In the genomic region with DNA sequence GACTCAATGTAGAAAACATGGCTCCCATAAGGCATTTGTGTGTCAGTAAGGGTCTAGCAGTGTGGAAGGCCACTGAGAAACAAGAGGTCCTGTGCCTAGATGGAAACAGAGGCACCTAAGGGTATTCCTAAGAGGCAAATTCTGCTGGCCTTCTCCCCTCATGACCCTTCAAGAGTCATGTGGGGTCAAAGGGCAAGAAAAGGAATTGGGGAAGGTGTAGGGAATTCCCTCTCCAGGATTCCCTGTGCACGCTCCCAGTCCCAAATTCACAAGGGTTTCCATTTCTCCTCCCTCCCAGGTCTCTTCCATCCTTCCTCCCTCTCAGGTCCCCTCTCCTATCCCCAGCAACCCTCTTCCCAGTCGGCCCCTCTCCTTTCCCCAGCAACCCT, we compare ENCODE assay signal across 8 cellular contexts. TPM values are rescaled to one million over a fixed set of nuclear protein-coding genes. Genes with fewer than 3 reads are reported as not detected.
DNase-seq lines count a peak whose midpoint lies in the region; ATAC-seq and TF ChIP-seq lines count a peak whose summit lies in the region.

No MANE protein-coding gene starts in this region.

- H3K9me3 ChIP-seq in body of pancreas: no peaks in the 10 kb centered on the region
- H3K9me3 ChIP-seq in lung (ENCODE audit: control insufficient read depth in 2 of 2, insufficient read depth in 1 of 2, low read length in 1 of 2): no peaks in the 10 kb centered on the region

- WGBS in body of pancreas, 2 donors: 13 to 16% methylated on average over 2 of the region's 2 CpGs
- 18 to 36% methylated on average over 2 of the region's 2 CpGs for WGBS in lung, 2 donors

- H3K4me1 ChIP-seq in body of pancreas: peaks cover 41% of the 10 kb centered on the region
- H3K4me1 ChIP-seq in lung (ENCODE audit: control insufficient read depth in 2 of 2, insufficient read depth in 2 of 2, low read length in 2 of 2): peaks cover 4 to 11% of the 10 kb centered on the region in 2 donors

- TF ChIP-seq CTCF in body of pancreas (IDR thresholded peaks at IDR 0.05) (no peak), lung (IDR thresholded peaks at IDR 0.05; ENCODE audit: control extremely low read depth, extremely low read depth) (no peak), type B pancreatic cell (conservative IDR thresholded peaks at IDR 0.05) (no peak)

- CTCF ChIA-PET in activated naive CD4-positive, alpha-beta T cell treated with anti-CD3 and anti-CD28 coated beads for 36 hours (lab: Charles Lee): no interaction called here

- H3K4me1 Mint-ChIP-seq in activated naive CD4-positive, alpha-beta T cell treated with anti-CD3 and anti-CD28 coated beads for 36 hours (ENCODE audit: low read depth): peaks cover 59% of the 10 kb centered on the region
- peaks cover 48% of the 10 kb centered on the region for H3K4me1 Mint-ChIP-seq in type B pancreatic cell (ENCODE audit: unreplicated experiment)

- no peaks in the 10 kb centered on the region for H3K27me3 Mint-ChIP-seq in activated naive CD4-positive, alpha-beta T cell treated with anti-CD3 and anti-CD28 coated beads for 36 hours (ENCODE audit: low read depth)
- no peaks in the 10 kb centered on the region for H3K27me3 Mint-ChIP-seq in type B pancreatic cell

- H3K27me3 ChIP-seq in body of pancreas (no peaks in the 10 kb centered on the region), lung (ENCODE audit: control insufficient read depth, insufficient read depth) (no peaks in the 10 kb centered on the region)

- H3K4me3 Mint-ChIP-seq in activated naive CD4-positive, alpha-beta T cell treated with anti-CD3 and anti-CD28 coated beads for 36 hours: peak overlapping the region; percentile 91
- peak overlapping the region; percentile 98 for H3K4me3 Mint-ChIP-seq in type B pancreatic cell

- peak overlapping the region in 3 of 4 donors; percentile 83 to 94 (median 87) for H3K27ac ChIP-seq in body of pancreas
- H3K27ac ChIP-seq in lung (ENCODE audit: low read depth in 1 of 2, low read length in 1 of 2): peak overlapping the region in 1 of 2 donors; percentile 83

- no peak for DNase-seq in activated naive CD4-positive, alpha-beta T cell treated with anti-CD3 and anti-CD28 coated beads for 36 hours
- DNase-seq in activated naive CD4-positive, alpha-beta T cell treated with anti-CD3 and anti-CD28 coated beads, Interleukin-2, amount 50 U/mL, for 16 hours: no peak
- no peak for DNase-seq in body of pancreas
- DNase-seq in lung (ENCODE audit: low spot score): no peak
- no peak for DNase-seq in type B pancreatic cell (ENCODE audit: extremely low spot score, unreplicated experiment)
- DNase-seq in head of caudate nucleus: no peak

- no peaks in the 10 kb centered on the region for H3K36me3 ChIP-seq in body of pancreas (replicated peaks in 1 of 2; ENCODE audit: insufficient read depth in 1 of 2, low read depth in 2 of 2)
- peaks cover 0 to 10% of the 10 kb centered on the region in 2 donors for H3K36me3 ChIP-seq in lung (ENCODE audit: control insufficient read depth in 2 of 2, insufficient read depth in 2 of 2, low read length in 2 of 2)

- H3K4me3 ChIP-seq in body of pancreas: peak overlapping the region; percentile 53 to 98
- peak overlapping the region; percentile 63 for H3K4me3 ChIP-seq in lung

- TF ChIP-seq POLR2A in body of pancreas (IDR thresholded peaks at IDR 0.05): no peak

- H3K9me3 Mint-ChIP-seq in activated naive CD4-positive, alpha-beta T cell treated with anti-CD3 and anti-CD28 coated beads for 36 hours: no peaks in the 10 kb centered on the region
- no peaks in the 10 kb centered on the region for H3K9me3 Mint-ChIP-seq in type B pancreatic cell

- ATAC-seq in body of pancreas: no peak
- ATAC-seq in lung (ENCODE audit: insufficient read depth, low FRiP score): no peak
- no peak for ATAC-seq in GM21367 (IDR thresholded peaks at IDR 0.05; ENCODE audit: unreplicated experiment)
- ATAC-seq in GM18502 (IDR thresholded peaks at IDR 0.05; ENCODE audit: poor library complexity, unreplicated experiment): no peak

- peaks cover 7% of the 10 kb centered on the region for H3K36me3 Mint-ChIP-seq in activated naive CD4-positive, alpha-beta T cell treated with anti-CD3 and anti-CD28 coated beads for 36 hours (ENCODE audit: low read depth)
- H3K36me3 Mint-ChIP-seq in type B pancreatic cell: peaks cover 18% of the 10 kb centered on the region

- intact Hi-C loops in activated naive CD4-positive, alpha-beta T cell treated with anti-CD3 and anti-CD28 coated beads for 36 hours (cut with micrococcal nuclease): loop anchor here (5.0 kb wide), 2 partner anchors 667 to 797 kb away; partner anchors contain the start of gene PSMB8
- intact Hi-C loops in body of pancreas (cut with DNase I) (no loop called here), head of caudate nucleus (cut with DNase I) (no loop called here)

- H3K27ac Mint-ChIP-seq in activated naive CD4-positive, alpha-beta T cell treated with anti-CD3 and anti-CD28 coated beads for 36 hours: peak overlapping the region; percentile 79
- H3K27ac Mint-ChIP-seq in type B pancreatic cell: peak overlapping the region; percentile 54

RNA-seq across cellular contexts. Expression of gene AGPAT1, which starts 0.6 kb away (rescaled TPM):
- total RNA-seq in activated naive CD4-positive, alpha-beta T cell treated with anti-CD3 and anti-CD28 coated beads for 36 hours: 10 to 100 TPM; 25.8 to 26.5 TPM
- 10 to 100 TPM; 13.2 to 16.1 TPM for total RNA-seq in body of pancreas
- 10 to 100 TPM; 24.7 to 52.6 TPM for total RNA-seq in lung
- polyA plus RNA-seq in lung: 10 to 100 TPM; 32.1 to 48.9 TPM
- total RNA-seq in type B pancreatic cell (ENCODE audit: low replicate concordance): 64.1 and 76.3 TPM in 2 replicates

RNA-seq across cellular contexts. Expression of gene RNF5, which starts 2.9 kb away (rescaled TPM):
- 10 to 100 TPM; 39.5 to 39.9 TPM for total RNA-seq in activated naive CD4-positive, alpha-beta T cell treated with anti-CD3 and anti-CD28 coated beads for 36 hours
- total RNA-seq in body of pancreas: 10 to 100 TPM; 34.0 to 62.0 TPM
- 10 to 100 TPM; 45.2 to 66.7 TPM for total RNA-seq in lung
- 10 to 100 TPM; 56.3 to 94.4 TPM for polyA plus RNA-seq in lung
- 49.4 and 69.2 TPM in 2 replicates for total RNA-seq in type B pancreatic cell (ENCODE audit: low replicate concordance)

RNA-seq across cellular contexts. Expression of gene AGER, which starts 8.7 kb away (rescaled TPM):
- total RNA-seq in activated naive CD4-positive, alpha-beta T cell treated with anti-CD3 and anti-CD28 coated beads for 36 hours: 10 to 100 TPM; 15.6 to 17.0 TPM
- total RNA-seq in body of pancreas: 1 to 10 TPM; 3.0 to 4.9 TPM
- total RNA-seq in lung: 100 to 1,000 TPM; 178 to 342 TPM
- polyA plus RNA-seq in lung: 1,000 to 10,000 TPM in 1 of 2 donors, 100 to 1,000 TPM in 1; 352 to 1,487 TPM
- 11.1 and 16.9 TPM in 2 replicates for total RNA-seq in type B pancreatic cell (ENCODE audit: low replicate concordance)

RNA-seq across cellular contexts. Expression of gene EGFL8, which starts 10.9 kb away (rescaled TPM):
- total RNA-seq in activated naive CD4-positive, alpha-beta T cell treated with anti-CD3 and anti-CD28 coated beads for 36 hours: 1 to 10 TPM; 6.1 to 9.5 TPM
- 1 to 10 TPM; 5.7 to 6.9 TPM for total RNA-seq in body of pancreas
- 10 to 100 TPM in 1 of 2 donors, 1 to 10 TPM in 1; 9.6 to 10.5 TPM for total RNA-seq in lung
- 10 to 100 TPM in 1 of 2 donors, 1 to 10 TPM in 1; 3.8 to 10.9 TPM for polyA plus RNA-seq in lung
- total RNA-seq in type B pancreatic cell (ENCODE audit: low replicate concordance): 27.1 and 35.8 TPM in 2 replicates

RNA-seq across cellular contexts. Expression of gene PBX2, which starts 14.7 kb away (rescaled TPM):
- 10 to 100 TPM; 46.5 to 47.7 TPM for total RNA-seq in activated naive CD4-positive, alpha-beta T cell treated with anti-CD3 and anti-CD28 coated beads for 36 hours
- 10 to 100 TPM; 28.8 to 31.3 TPM for total RNA-seq in body of pancreas
- 100 to 1,000 TPM in 1 of 2 donors, 10 to 100 TPM in 1; 86.7 to 128 TPM for total RNA-seq in lung
- polyA plus RNA-seq in lung: 10 to 100 TPM; 56.0 to 85.2 TPM
- total RNA-seq in type B pancreatic cell (ENCODE audit: low replicate concordance): 137 and 166 TPM in 2 replicates

Comparison
In these comparisons a context has a peak if more than half of its experiments do, and no peak if none do; other contexts are left out.
1. RNA of gene AGER, which starts 8.7 kb away (total RNA-seq): 178 to 342 TPM in lung; 15.6 to 17.0 TPM in activated naive CD4-positive, alpha-beta T cell treated with anti-CD3 and anti-CD28 coated beads for 36 hours, 11.1 to 16.9 TPM in type B pancreatic cell and 3.0 to 4.9 TPM in body of pancreas; every median in the first group is over 4 times any median in the second.